In the genomic region with DNA sequence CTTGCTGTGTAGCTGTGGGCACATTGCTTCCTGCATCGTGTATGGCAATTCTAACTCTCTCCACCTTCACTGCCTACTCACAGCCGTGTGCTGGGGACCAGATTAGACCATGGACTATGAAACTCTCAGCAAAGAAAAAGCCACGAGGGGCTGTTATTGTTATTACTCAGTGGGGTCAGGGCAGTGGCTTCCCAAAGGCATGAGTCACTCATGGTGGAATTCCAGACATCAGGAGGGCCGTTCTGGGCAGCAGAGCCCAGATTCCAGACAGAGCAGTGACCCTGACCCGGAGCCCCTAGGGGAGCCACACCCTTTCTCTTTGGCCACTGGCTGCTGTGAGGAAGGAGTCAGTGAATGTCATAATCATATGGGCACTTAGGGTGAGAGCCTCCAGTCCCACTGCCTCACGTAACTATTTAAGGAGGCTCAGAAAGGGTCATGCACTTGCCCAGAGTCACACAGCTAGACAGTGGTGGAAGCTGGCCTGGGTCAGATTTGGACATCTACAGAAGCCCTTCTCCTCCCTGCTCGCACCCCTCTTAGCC, we compare ENCODE assay signal across 1 cellular context.
TF ChIP-seq lines count a peak whose summit lies in the region.

No MANE protein-coding gene starts in this region.

TF ChIP-seq in HepG2, 621 proteins besides CTCF, POLR2A, EP300 and RAD21 (continued from another document and continues in another):
- TF ChIP-seq, protein P1, sequence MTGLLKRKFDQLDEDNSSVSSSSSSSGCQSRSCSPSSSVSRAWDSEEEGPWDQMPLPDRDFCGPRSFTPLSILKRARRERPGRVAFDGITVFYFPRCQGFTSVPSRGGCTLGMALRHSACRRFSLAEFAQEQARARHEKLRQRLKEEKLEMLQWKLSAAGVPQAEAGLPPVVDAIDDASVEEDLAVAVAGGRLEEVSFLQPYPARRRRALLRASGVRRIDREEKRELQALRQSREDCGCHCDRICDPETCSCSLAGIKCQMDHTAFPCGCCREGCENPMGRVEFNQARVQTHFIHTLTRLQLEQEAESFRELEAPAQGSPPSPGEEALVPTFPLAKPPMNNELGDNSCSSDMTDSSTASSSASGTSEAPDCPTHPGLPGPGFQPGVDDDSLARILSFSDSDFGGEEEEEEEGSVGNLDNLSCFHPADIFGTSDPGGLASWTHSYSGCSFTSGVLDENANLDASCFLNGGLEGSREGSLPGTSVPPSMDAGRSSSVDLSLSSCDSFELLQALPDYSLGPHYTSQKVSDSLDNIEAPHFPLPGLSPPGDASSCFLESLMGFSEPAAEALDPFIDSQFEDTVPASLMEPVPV (CRISPR knock-in tag; IDR thresholded peaks at IDR 0.05) = no peak
- TF ChIP-seq FOXP1 (IDR thresholded peaks at IDR 0.05) (no peak), FOXP1 (CRISPR knock-in tag; IDR thresholded peaks at IDR 0.05) (peak; percentile 30; the same call in 1 of the 2 replicates), RORA (CRISPR knock-in tag; IDR thresholded peaks at IDR 0.05) (no peak), ZFX (CRISPR knock-in tag; IDR thresholded peaks at IDR 0.05; ENCODE audit: low read depth) (no peak), EHMT2 (IDR thresholded peaks at IDR 0.05; ENCODE audit: borderline replicate concordance, low read depth, low read length) (no peak), MAFF (IDR thresholded peaks at IDR 0.05; ENCODE audit: low read depth, low read length) (peak; percentile 40; the same call in 1 of the 2 replicates), HMG20B (CRISPR knock-in tag; conservative IDR thresholded peaks at IDR 0.05) (0 out of 2 replicates have a peak, but pooled peaks have one; percentile 25), ZBTB1 (CRISPR knock-in tag; IDR thresholded peaks at IDR 0.05; ENCODE audit: borderline replicate concordance) (no peak), MIER3 (CRISPR knock-in tag; IDR thresholded peaks at IDR 0.05; ENCODE audit: borderline replicate concordance) (peak; percentile 78; the same call in 1 of the 2 replicates), TBP (CRISPR knock-in tag; IDR thresholded peaks at IDR 0.05) (no peak), MZF1 (CRISPR knock-in tag; IDR thresholded peaks at IDR 0.05; ENCODE audit: borderline replicate concordance) (no peak), ETV6 (CRISPR knock-in tag; conservative IDR thresholded peaks at IDR 0.05) (no peak), CEBPB (IDR thresholded peaks at IDR 0.05; ENCODE audit: borderline replicate concordance, low read depth, low read length) (peak; percentile 33; the same call in 1 of the 2 replicates), FOXM1 (CRISPR knock-in tag; IDR thresholded peaks at IDR 0.05) (no peak), KDM1A (CRISPR knock-in tag; IDR thresholded peaks at IDR 0.05) (0 out of 2 replicates have a peak, but pooled peaks have one; percentile 7), RARA (CRISPR knock-in tag; IDR thresholded peaks at IDR 0.05) (peak; percentile 98), KMT2A (CRISPR knock-in tag; IDR thresholded peaks at IDR 0.05) (no peak), ZBTB21 (CRISPR knock-in tag; IDR thresholded peaks at IDR 0.05) (peak; percentile 39; the same call in 1 of the 2 replicates), ZFP36 (IDR thresholded peaks at IDR 0.05; ENCODE audit: borderline replicate concordance, low read depth, low read length, partially characterized antibody) (peak; percentile 65), KDM4B (CRISPR knock-in tag; IDR thresholded peaks at IDR 0.05) (0 out of 2 replicates have a peak, but pooled peaks have one; percentile 37), TEAD3 (CRISPR knock-in tag; optimal IDR thresholded peaks at IDR 0.05; ENCODE audit: borderline replicate concordance) (peak; percentile 98), ZSCAN31 (CRISPR knock-in tag; IDR thresholded peaks at IDR 0.05; ENCODE audit: low read depth) (0 out of 2 replicates have a peak, but pooled peaks have one; percentile 48), ZNF83 (CRISPR knock-in tag; IDR thresholded peaks at IDR 0.05; ENCODE audit: borderline replicate concordance) (no peak), JDP2 (CRISPR knock-in tag; IDR thresholded peaks at IDR 0.05; ENCODE audit: borderline replicate concordance) (no peak), ZNF782 (CRISPR knock-in tag; IDR thresholded peaks at IDR 0.05; ENCODE audit: borderline replicate concordance) (no peak)
- TF ChIP-seq, protein P2, sequence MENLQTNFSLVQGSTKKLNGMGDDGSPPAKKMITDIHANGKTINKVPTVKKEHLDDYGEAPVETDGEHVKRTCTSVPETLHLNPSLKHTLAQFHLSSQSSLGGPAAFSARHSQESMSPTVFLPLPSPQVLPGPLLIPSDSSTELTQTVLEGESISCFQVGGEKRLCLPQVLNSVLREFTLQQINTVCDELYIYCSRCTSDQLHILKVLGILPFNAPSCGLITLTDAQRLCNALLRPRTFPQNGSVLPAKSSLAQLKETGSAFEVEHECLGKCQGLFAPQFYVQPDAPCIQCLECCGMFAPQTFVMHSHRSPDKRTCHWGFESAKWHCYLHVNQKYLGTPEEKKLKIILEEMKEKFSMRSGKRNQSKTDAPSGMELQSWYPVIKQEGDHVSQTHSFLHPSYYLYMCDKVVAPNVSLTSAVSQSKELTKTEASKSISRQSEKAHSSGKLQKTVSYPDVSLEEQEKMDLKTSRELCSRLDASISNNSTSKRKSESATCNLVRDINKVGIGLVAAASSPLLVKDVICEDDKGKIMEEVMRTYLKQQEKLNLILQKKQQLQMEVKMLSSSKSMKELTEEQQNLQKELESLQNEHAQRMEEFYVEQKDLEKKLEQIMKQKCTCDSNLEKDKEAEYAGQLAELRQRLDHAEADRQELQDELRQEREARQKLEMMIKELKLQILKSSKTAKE (CRISPR knock-in tag; IDR thresholded peaks at IDR 0.05; ENCODE audit: borderline replicate concordance) = peak; percentile 65; the same call in 1 of the 2 replicates
- TF ChIP-seq, protein P3, sequence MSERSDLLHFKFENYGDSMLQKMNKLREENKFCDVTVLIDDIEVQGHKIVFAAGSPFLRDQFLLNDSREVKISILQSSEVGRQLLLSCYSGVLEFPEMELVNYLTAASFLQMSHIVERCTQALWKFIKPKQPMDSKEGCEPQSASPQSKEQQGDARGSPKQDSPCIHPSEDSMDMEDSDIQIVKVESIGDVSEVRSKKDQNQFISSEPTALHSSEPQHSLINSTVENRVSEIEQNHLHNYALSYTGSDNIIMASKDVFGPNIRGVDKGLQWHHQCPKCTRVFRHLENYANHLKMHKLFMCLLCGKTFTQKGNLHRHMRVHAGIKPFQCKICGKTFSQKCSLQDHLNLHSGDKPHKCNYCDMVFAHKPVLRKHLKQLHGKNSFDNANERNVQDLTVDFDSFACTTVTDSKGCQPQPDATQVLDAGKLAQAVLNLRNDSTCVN (CRISPR knock-in tag; IDR thresholded peaks at IDR 0.05; ENCODE audit: borderline replicate concordance) = peak; percentile 55
- TF ChIP-seq, protein P4, sequence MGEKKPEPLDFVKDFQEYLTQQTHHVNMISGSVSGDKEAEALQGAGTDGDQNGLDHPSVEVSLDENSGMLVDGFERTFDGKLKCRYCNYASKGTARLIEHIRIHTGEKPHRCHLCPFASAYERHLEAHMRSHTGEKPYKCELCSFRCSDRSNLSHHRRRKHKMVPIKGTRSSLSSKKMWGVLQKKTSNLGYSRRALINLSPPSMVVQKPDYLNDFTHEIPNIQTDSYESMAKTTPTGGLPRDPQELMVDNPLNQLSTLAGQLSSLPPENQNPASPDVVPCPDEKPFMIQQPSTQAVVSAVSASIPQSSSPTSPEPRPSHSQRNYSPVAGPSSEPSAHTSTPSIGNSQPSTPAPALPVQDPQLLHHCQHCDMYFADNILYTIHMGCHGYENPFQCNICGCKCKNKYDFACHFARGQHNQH (CRISPR knock-in tag; IDR thresholded peaks at IDR 0.05) = peak; percentile 77
- TF ChIP-seq, protein P5, sequence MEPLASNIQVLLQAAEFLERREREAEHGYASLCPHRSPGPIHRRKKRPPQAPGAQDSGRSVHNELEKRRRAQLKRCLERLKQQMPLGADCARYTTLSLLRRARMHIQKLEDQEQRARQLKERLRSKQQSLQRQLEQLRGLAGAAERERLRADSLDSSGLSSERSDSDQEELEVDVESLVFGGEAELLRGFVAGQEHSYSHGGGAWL (CRISPR knock-in tag; IDR thresholded peaks at IDR 0.05) = peak; percentile 49; the same call in 1 of the 2 replicates
- TF ChIP-seq, protein P6, sequence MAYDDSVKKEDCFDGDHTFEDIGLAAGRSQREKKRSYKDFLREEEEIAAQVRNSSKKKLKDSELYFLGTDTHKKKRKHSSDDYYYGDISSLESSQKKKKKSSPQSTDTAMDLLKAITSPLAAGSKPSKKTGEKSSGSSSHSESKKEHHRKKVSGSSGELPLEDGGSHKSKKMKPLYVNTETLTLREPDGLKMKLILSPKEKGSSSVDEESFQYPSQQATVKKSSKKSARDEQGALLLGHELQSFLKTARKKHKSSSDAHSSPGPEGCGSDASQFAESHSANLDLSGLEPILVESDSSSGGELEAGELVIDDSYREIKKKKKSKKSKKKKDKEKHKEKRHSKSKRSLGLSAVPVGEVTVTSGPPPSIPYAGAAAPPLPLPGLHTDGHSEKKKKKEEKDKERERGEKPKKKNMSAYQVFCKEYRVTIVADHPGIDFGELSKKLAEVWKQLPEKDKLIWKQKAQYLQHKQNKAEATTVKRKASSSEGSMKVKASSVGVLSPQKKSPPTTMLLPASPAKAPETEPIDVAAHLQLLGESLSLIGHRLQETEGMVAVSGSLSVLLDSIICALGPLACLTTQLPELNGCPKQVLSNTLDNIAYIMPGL (CRISPR knock-in tag; IDR thresholded peaks at IDR 0.05; ENCODE audit: borderline replicate concordance in 1 of 2, low read depth in 1 of 2) = peak in 1 of 2 experiments; percentile 43; a peak in 1 of 4 replicates
- TF ChIP-seq, protein P7, sequence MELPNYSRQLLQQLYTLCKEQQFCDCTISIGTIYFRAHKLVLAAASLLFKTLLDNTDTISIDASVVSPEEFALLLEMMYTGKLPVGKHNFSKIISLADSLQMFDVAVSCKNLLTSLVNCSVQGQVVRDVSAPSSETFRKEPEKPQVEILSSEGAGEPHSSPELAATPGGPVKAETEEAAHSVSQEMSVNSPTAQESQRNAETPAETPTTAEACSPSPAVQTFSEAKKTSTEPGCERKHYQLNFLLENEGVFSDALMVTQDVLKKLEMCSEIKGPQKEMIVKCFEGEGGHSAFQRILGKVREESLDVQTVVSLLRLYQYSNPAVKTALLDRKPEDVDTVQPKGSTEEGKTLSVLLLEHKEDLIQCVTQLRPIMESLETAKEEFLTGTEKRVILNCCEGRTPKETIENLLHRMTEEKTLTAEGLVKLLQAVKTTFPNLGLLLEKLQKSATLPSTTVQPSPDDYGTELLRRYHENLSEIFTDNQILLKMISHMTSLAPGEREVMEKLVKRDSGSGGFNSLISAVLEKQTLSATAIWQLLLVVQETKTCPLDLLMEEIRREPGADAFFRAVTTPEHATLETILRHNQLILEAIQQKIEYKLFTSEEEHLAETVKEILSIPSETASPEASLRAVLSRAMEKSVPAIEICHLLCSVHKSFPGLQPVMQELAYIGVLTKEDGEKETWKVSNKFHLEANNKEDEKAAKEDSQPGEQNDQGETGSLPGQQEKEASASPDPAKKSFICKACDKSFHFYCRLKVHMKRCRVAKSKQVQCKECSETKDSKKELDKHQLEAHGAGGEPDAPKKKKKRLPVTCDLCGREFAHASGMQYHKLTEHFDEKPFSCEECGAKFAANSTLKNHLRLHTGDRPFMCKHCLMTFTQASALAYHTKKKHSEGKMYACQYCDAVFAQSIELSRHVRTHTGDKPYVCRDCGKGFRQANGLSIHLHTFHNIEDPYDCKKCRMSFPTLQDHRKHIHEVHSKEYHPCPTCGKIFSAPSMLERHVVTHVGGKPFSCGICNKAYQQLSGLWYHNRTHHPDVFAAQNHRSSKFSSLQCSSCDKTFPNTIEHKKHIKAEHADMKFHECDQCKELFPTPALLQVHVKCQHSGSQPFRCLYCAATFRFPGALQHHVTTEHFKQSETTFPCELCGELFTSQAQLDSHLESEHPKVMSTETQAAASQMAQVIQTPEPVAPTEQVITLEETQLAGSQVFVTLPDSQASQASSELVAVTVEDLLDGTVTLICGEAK (IDR thresholded peaks at IDR 0.05) = no peak
- TF ChIP-seq, protein P7 (CRISPR knock-in tag; IDR thresholded peaks at IDR 0.05) = 0 out of 2 replicates have a peak, but pooled peaks have one; percentile 63
- TF ChIP-seq, protein P8, sequence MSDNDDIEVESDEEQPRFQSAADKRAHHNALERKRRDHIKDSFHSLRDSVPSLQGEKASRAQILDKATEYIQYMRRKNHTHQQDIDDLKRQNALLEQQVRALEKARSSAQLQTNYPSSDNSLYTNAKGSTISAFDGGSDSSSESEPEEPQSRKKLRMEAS (IDR thresholded peaks at IDR 0.05) = peak; percentile 62; the same call in 1 of the 2 replicates
